In the genomic region with DNA sequence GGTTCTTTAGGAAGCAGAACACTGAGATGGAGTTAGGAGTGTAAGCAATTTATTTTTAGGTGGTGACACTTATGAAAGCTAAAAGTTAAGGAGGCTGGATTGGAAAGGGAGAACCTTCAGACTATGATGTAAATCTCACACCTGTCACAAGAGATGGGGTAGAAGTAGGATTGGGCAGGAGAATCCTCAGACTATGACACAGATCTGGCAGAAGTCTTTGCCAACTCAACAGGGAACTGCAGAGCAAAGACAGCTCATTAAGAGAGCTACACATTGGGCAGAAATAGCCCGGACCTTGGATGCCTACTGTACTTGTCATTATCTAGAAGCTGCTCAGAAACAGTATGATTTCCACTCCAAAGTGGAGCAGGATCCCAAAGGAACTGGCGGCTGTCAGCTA, we compare ENCODE assay signal across 19 cellular contexts.
DNase-seq lines count a peak whose midpoint lies in the region; ATAC-seq and TF ChIP-seq lines count a peak whose summit lies in the region.
"Had no signal": no experiment of that assay in that cellular context is flagged by ENCODE, and none has a peak within 500 bp of the region (broad histone marks: within the 10 kb centered on the region; RNA-seq: fewer than 3 reads in every experiment).

No MANE protein-coding gene starts in this region.

- DNase-seq in AG10803 (ENCODE audit: low read depth) (peak; percentile 12), NCI-H446 treated with DMSO at 0.1 percent for 48 hours (lab: John Stamatoyannopoulos, UW) (peak; percentile 80), foreskin fibroblast (peak; percentile 34 to 45), pons (ENCODE audit: low spot score) (peak; percentile 23), NCI-H1048 (lab: John Stamatoyannopoulos, UW) (no peak), foreskin melanocyte (no peak)
- no peak for DNase-seq in stimulated activated CD4-positive, alpha-beta T cell treated with anti-CD3 and anti-CD28 coated beads, Interleukin-2, amount 100 ng/mL, for 24 hours
- DNase-seq: CD4-positive, alpha-beta memory T cell; DMS153; Kasumi-1; MM.1S; NCI-H1092 treated with DMSO at 0.1 percent for 48 hours; NCI-H146; NCI-H2029 treated with DMSO at 0.1 percent for 48 hours; NCI-H2171; NK-92 treated with Interleukin-12 subunit alpha and Interleukin-12 subunit beta, amount 100 ng/mL, for 24 hours had no signal

- H3K4me3 ChIP-seq in AG10803 (ENCODE audit: low read length) (no peak overlapping the region), foreskin fibroblast (ENCODE audit: low read depth in 1 of 2, low read length in 2 of 2) (no peak overlapping the region)
- H3K4me3 ChIP-seq: BLaER1 had no signal

- no peak for ATAC-seq in GM21381 (IDR thresholded peaks at IDR 0.05; ENCODE audit: unreplicated experiment)
- ATAC-seq: Right ventricle myocardium inferior had no signal

- no peak for TF ChIP-seq CTCF in AG10803 (conservative IDR thresholded peaks at IDR 0.05; ENCODE audit: low read length)
- TF ChIP-seq CTCF in foreskin fibroblast (IDR thresholded peaks at IDR 0.05; ENCODE audit: low read depth, low read length), result no peak

Comparison
In these comparisons a context has a peak if more than half of its experiments do, and no peak if none do; other contexts are left out.
1. DNase-seq: peak in AG10803 (single experiment), NCI-H446 treated with DMSO at 0.1 percent for 48 hours (single experiment), foreskin fibroblast (2 of 2) and pons (single experiment); none in NCI-H1048 (single experiment), stimulated activated CD4-positive, alpha-beta T cell treated with anti-CD3 and anti-CD28 coated beads, Interleukin-2, amount 100 ng/mL, for 24 hours (0 of 2) and foreskin melanocyte (single experiment).